8 cellular contexts compared by ENCODE assay signal in the genomic region with DNA sequence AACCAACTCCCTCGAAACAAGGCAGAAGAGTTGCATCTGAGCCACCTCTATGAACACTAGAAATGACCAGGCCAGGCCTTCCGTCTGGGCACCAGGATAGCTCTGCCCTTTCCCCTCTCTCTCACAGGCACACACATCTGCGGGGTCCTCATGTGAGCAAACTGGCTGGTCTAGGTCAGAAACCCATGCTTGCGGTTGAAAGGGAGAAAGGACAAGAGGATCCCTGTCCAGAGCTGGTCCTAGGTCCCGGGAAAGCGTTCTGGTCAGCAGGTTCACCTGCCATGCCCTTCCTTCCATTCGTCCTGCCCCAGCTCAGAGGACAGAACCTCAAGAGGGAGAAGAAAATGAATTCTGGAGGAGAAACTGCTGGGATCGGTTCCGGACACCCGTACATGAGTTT. TPM values are rescaled to one million over a fixed set of nuclear protein-coding genes. Genes with fewer than 3 reads are reported as not detected.
DNase-seq lines count a peak whose midpoint lies in the region; ATAC-seq and TF ChIP-seq lines count a peak whose summit lies in the region.

No MANE protein-coding gene starts in this region.

- TF ChIP-seq EP300 in SK-N-SH (IDR thresholded peaks at IDR 0.05; ENCODE audit: borderline replicate concordance in 1 of 2, low read depth in 1 of 2, low read length in 1 of 2): no peak

- no peaks in the 10 kb centered on the region for H3K9me2 ChIP-seq in SK-N-SH

- H3K36me3 ChIP-seq in SK-N-SH (replicated peaks in 1 of 2; ENCODE audit: control insufficient read depth in 1 of 2, insufficient read depth in 2 of 2, low read length in 1 of 2): no peaks in the 10 kb centered on the region
- no peaks in the 10 kb centered on the region for H3K36me3 ChIP-seq in ascending aorta
- no peaks in the 10 kb centered on the region for H3K36me3 ChIP-seq in stomach smooth muscle (ENCODE audit: control insufficient read depth in 2 of 2, insufficient read depth in 2 of 2, low read length in 2 of 2)

- peak overlapping the region; percentile 97 to 100 for H3K27ac ChIP-seq in SK-N-SH (ENCODE audit: low read depth in 2 of 2, low read length in 1 of 2)
- peak overlapping the region; percentile 97 to 98 for H3K27ac ChIP-seq in ascending aorta
- peak overlapping the region; percentile 85 for H3K27ac ChIP-seq in layer of hippocampus (ENCODE audit: low read depth, low read length)
- peak overlapping the region; percentile 99 for H3K27ac ChIP-seq in stomach smooth muscle (ENCODE audit: low read length)

- ATAC-seq in SK-N-SH treated with all-trans-retinoic acid at 6 μM for 48 hours: no peak

- POLR2A ChIA-PET in SK-N-SH (lab: Yijun Ruan, JAX): interaction anchor here (1.9 kb wide), 1 partner anchor 16 kb away, joined by 4 read pairs; no protein-coding TSS in a partner anchor

- H3K9ac ChIP-seq in SK-N-SH (peak overlapping the region; percentile 36; the same call in 1 of the 2 replicates), stomach smooth muscle (ENCODE audit: low read length in 2 of 2) (peak overlapping the region; percentile 85 to 100)

- peaks cover 12% of the 10 kb centered on the region; the same call in 1 of the 2 replicates for H4K20me1 ChIP-seq in SK-N-SH (ENCODE audit: insufficient read depth)

- H3K4me2 ChIP-seq in SK-N-SH: peak overlapping the region; percentile 98

- H2AFZ ChIP-seq in SK-N-SH (ENCODE audit: low read depth): no peak overlapping the region

- peaks cover 29% of the 10 kb centered on the region for H3F3A ChIP-seq in SK-N-SH (replicated peaks; ENCODE audit: insufficient read depth)

- no peak for TF ChIP-seq RAD21 in SK-N-SH (IDR thresholded peaks at IDR 0.05; ENCODE audit: low read length)

- intact Hi-C loops in ascending aorta (cut with DNase I): loop anchor here (10.0 kb wide), 2 partner anchors 343 to 1267 kb away; a partner anchor contains a TSS

- TF ChIP-seq CTCF in SK-N-SH (IDR thresholded peaks at IDR 0.05): no peak
- TF ChIP-seq CTCF in ascending aorta (IDR thresholded peaks at IDR 0.05): no peak

- H3K27me3 ChIP-seq in SK-N-SH (ENCODE audit: insufficient read depth) (no peaks in the 10 kb centered on the region), ascending aorta (no peaks in the 10 kb centered on the region), layer of hippocampus (ENCODE audit: control insufficient read depth, insufficient read depth, low read length) (no peaks in the 10 kb centered on the region), stomach smooth muscle (ENCODE audit: control insufficient read depth in 1 of 2, insufficient read depth in 2 of 2, low read length in 2 of 2) (no peaks in the 10 kb centered on the region)

- H3K4me3 ChIP-seq in SK-N-SH (ENCODE audit: low read depth in 2 of 2, low read length in 1 of 2): peak overlapping the region; percentile 99; a peak in 3 of 4 replicates
- peak overlapping the region; percentile 84 to 86 for H3K4me3 ChIP-seq in ascending aorta
- peak overlapping the region; percentile 75 to 96 for H3K4me3 ChIP-seq in stomach smooth muscle (ENCODE audit: low read length in 2 of 2)

- 87% methylated on average over 10 of the region's 10 CpGs for WGBS in SK-N-SH (ENCODE audit: low lambda C conversion rate)

- CTCF ChIA-PET in SK-N-SH (lab: Yijun Ruan, JAX): interaction anchor here (0.9 to 27.8 kb wide), 3 partner anchors 16 to 22 kb away, joined by 3 to 654 read pairs (median 5); no protein-coding TSS in a partner anchor

- peaks cover 54% of the 10 kb centered on the region for H3K79me2 ChIP-seq in SK-N-SH (ENCODE audit: insufficient read depth)

- peaks cover 38 to 57% of the 10 kb centered on the region in 2 experiments for H3K4me1 ChIP-seq in SK-N-SH (ENCODE audit: control insufficient read depth in 1 of 2, insufficient read depth in 2 of 2, low read depth in 1 of 2, low read length in 1 of 2)
- H3K4me1 ChIP-seq in ascending aorta: peaks cover 40 to 53% of the 10 kb centered on the region in 2 donors
- peaks cover 73% of the 10 kb centered on the region for H3K4me1 ChIP-seq in stomach smooth muscle (ENCODE audit: control insufficient read depth, insufficient read depth, low read length)

- DNase-seq in SK-N-SH (no peak), ascending aorta (ENCODE audit: low spot score in 2 of 2) (no peak), EL (no peak), NCI-H2227 (lab: John Stamatoyannopoulos, UW; ENCODE audit: unreplicated experiment) (no peak)
- no peak for DNase-seq in stimulated activated CD4-positive, alpha-beta T cell treated with anti-CD3 and anti-CD28 coated beads, Interleukin-4, amount 100 ng/mL, for 4 hours

- no peaks in the 10 kb centered on the region for H3K9me3 ChIP-seq in SK-N-SH
- no peaks in the 10 kb centered on the region for H3K9me3 ChIP-seq in ascending aorta
- H3K9me3 ChIP-seq in stomach smooth muscle (ENCODE audit: control insufficient read depth in 2 of 2, low read length in 2 of 2): no peaks in the 10 kb centered on the region

TF ChIP-seq in SK-N-SH, 30 proteins besides CTCF, POLR2A, EP300 and RAD21 (continues in another document):
- no peak for TF ChIP-seq RFX5 (IDR thresholded peaks at IDR 0.05; ENCODE audit: low read length)
- no peak for TF ChIP-seq POLR2AphosphoS5 (IDR thresholded peaks at IDR 0.05; ENCODE audit: low read depth, low read length)
- TF ChIP-seq MXI1 (IDR thresholded peaks at IDR 0.05; ENCODE audit: low read depth, low read length): no peak
- TF ChIP-seq FOXJ3 (CRISPR knock-in tag; IDR thresholded peaks at IDR 0.05): no peak
- TF ChIP-seq EZH2phosphoT487 (IDR thresholded peaks at IDR 0.05; ENCODE audit: borderline replicate concordance, low read depth): no peak
- no peak for TF ChIP-seq CHD2 (IDR thresholded peaks at IDR 0.05; ENCODE audit: low read length, partially characterized antibody)
- no peak for TF ChIP-seq SMC3 (IDR thresholded peaks at IDR 0.05; ENCODE audit: low read depth, low read length)
- TF ChIP-seq, protein P1, sequence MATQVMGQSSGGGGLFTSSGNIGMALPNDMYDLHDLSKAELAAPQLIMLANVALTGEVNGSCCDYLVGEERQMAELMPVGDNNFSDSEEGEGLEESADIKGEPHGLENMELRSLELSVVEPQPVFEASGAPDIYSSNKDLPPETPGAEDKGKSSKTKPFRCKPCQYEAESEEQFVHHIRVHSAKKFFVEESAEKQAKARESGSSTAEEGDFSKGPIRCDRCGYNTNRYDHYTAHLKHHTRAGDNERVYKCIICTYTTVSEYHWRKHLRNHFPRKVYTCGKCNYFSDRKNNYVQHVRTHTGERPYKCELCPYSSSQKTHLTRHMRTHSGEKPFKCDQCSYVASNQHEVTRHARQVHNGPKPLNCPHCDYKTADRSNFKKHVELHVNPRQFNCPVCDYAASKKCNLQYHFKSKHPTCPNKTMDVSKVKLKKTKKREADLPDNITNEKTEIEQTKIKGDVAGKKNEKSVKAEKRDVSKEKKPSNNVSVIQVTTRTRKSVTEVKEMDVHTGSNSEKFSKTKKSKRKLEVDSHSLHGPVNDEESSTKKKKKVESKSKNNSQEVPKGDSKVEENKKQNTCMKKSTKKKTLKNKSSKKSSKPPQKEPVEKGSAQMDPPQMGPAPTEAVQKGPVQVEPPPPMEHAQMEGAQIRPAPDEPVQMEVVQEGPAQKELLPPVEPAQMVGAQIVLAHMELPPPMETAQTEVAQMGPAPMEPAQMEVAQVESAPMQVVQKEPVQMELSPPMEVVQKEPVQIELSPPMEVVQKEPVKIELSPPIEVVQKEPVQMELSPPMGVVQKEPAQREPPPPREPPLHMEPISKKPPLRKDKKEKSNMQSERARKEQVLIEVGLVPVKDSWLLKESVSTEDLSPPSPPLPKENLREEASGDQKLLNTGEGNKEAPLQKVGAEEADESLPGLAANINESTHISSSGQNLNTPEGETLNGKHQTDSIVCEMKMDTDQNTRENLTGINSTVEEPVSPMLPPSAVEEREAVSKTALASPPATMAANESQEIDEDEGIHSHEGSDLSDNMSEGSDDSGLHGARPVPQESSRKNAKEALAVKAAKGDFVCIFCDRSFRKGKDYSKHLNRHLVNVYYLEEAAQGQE (IDR thresholded peaks at IDR 0.05; ENCODE audit: low read depth, low read length): no peak

TF ChIP-seq in SK-N-SH treated with all-trans-retinoic acid at 6 μM for 48 hours, 23 proteins besides CTCF, POLR2A, EP300 and RAD21:
- TF ChIP-seq SNAI2 (CRISPR knock-in tag; IDR thresholded peaks at IDR 0.05) (no peak), PPARA (CRISPR knock-in tag; IDR thresholded peaks at IDR 0.05; ENCODE audit: borderline replicate concordance) (no peak), BACH2 (CRISPR knock-in tag; IDR thresholded peaks at IDR 0.05; ENCODE audit: borderline replicate concordance) (no peak)
TF ChIP-seq in SK-N-SH treated with all-trans-retinoic acid at 6 μM for 48 hours: peak in this region for 0.

RNA-seq across cellular contexts. Expression of a gene that starts 2.7 kb away (rescaled TPM):
- 7.1 and 7.4 TPM in 2 replicates for polyA plus RNA-seq in SK-N-SH (2012; rRNA removed)
- polyA plus RNA-seq in SK-N-SH (2012; cell fraction: cytosol; rRNA removed): 3.2 and 4.4 TPM in 2 replicates
- polyA plus RNA-seq in SK-N-SH (2012; cell fraction: nucleus; rRNA removed): 50.2 and 76.3 TPM in 2 replicates
- 4.9 TPM for total RNA-seq in ascending aorta
